In the genomic region with DNA sequence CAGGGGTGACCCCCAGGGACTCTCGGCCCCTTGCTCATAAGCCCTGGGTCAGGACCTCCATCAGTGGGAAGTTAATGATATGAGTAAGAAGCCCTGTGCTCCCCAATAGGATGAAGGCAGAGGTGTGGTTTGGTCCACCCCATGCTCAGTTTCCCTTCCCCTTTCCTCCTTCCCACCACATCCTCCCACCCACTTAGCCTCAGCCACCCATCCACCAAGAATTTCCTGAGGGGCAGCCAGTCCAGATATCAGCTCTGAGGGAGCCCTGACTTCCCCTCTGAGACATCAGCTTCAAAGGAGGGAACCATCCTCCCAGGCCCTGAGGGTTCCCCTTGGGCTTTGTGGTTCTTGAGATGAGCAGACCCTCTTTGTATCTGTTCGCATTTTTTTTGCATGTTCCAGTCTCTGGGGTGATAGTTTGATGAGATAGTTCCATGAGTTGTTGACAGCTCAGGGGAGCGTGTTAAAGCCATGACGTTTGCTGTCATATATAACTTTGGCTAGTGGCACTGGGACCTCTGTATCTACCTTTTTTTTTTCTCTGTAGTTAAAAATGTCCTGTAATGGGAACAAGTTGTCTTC, we compare ENCODE assay signal across 9 cellular contexts.
DNase-seq lines count a peak whose midpoint lies in the region; ATAC-seq and FAIRE-seq lines count a peak whose summit lies in the region.
"Had no signal": no experiment of that assay in that cellular context is flagged by ENCODE, and none has a peak within 500 bp of the region (broad histone marks: within the 10 kb centered on the region; RNA-seq: fewer than 3 reads in every experiment).

No MANE protein-coding gene starts in this region.

- peaks cover 75% of the 10 kb centered on the region for H3K36me3 Mint-ChIP-seq in activated naive CD8-positive, alpha-beta T cell treated with anti-CD3 and anti-CD28 coated beads for 36 hours

- peak overlapping the region; percentile 75 for H3K27ac Mint-ChIP-seq in activated naive CD8-positive, alpha-beta T cell treated with anti-CD3 and anti-CD28 coated beads for 36 hours

- no peaks in the 10 kb centered on the region for H3K27me3 Mint-ChIP-seq in activated naive CD8-positive, alpha-beta T cell treated with anti-CD3 and anti-CD28 coated beads for 36 hours

- ATAC-seq in GM18502 (IDR thresholded peaks at IDR 0.05; ENCODE audit: poor library complexity, unreplicated experiment) (peak; percentile 84), GM21423 (IDR thresholded peaks at IDR 0.05; ENCODE audit: unreplicated experiment) (peak; percentile 77), HG03575 (IDR thresholded peaks at IDR 0.05; ENCODE audit: extremely low read depth, insufficient number of reproducible peaks, low FRiP score, unreplicated experiment) (peak; percentile 72)

- no peak for FAIRE-seq in RCC 7860 (lab: Jason Lieb, UNC)
- FAIRE-seq: colon had no signal

- peaks cover 70% of the 10 kb centered on the region for H3K4me1 Mint-ChIP-seq in activated naive CD8-positive, alpha-beta T cell treated with anti-CD3 and anti-CD28 coated beads for 36 hours

- H3K4me3 Mint-ChIP-seq in activated naive CD8-positive, alpha-beta T cell treated with anti-CD3 and anti-CD28 coated beads for 36 hours = peak overlapping the region; percentile 47

- peaks cover 5% of the 10 kb centered on the region for H3K9me3 Mint-ChIP-seq in activated naive CD8-positive, alpha-beta T cell treated with anti-CD3 and anti-CD28 coated beads for 36 hours

- DNase-seq in activated naive CD8-positive, alpha-beta T cell treated with anti-CD3 and anti-CD28 coated beads for 36 hours = peak; percentile 87
- DNase-seq in RCC 7860 (ENCODE audit: low spot score) = no peak
- DNase-seq in NK-92 treated with Interleukin-12 subunit alpha and Interleukin-12 subunit beta, amount 100 ng/mL, for 24 hours (lab: John Stamatoyannopoulos, UW) = no peak
- no peak for DNase-seq in islet precursor cell
- no peak for DNase-seq in iPS-NIHi7 (ENCODE audit: extremely low spot score)
